In the genomic region with DNA sequence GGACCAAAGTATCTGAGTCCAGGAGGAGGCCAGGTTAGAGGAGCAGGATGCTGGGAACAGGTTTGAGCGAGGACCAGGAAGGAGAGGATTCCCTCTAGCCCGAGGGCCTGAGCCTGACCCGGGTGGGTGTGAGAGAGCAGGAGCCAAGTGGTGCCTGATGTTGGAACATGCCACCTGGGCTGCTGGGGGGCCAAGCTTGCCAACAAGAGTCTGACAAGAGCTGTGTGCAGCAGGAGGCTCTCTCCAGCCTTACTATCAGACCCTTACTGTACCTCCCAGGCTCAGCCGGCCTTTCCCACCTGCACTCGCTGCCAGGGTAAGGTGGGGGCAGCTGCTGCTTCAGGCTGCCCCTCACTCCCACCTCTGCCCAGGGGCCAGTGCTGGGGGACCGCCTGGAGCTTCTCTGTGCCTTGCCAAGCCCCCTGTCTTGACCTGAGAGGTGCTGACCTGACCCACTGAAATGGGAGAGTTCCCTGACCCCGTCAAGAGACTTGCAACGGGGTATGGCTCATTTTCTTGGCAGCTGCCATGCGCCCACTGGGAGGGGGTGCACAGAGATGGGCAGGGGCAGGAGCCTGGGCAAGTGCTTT, we compare ENCODE assay signal across 23 cellular contexts.
"Had no signal": no experiment of that assay in that cellular context is flagged by ENCODE, and none has a peak within 500 bp of the region (broad histone marks: within the 10 kb centered on the region; RNA-seq: fewer than 3 reads in every experiment).

No MANE protein-coding gene starts in this region.

- H3K9me3 ChIP-seq: breast epithelium, MG63 had no signal

- H3K4me1 ChIP-seq: breast epithelium had no signal

- H3K36me3 ChIP-seq: breast epithelium, MG63 had no signal

- DNase-seq: activated CD4-positive, alpha-beta memory T cell treated with anti-CD3 and anti-CD28 coated beads for 36 hours; activated CD4-positive, alpha-beta T cell treated with anti-CD3 and anti-CD28 coated beads, Interleukin-2, amount 10 ng/mL, durations not matched to agents 7 days and 5 days; activated CD8-positive, alpha-beta memory T cell treated with anti-CD3 and anti-CD28 coated beads for 24 hours; activated effector memory CD4-positive, alpha-beta T cell treated with anti-CD3 and anti-CD28 coated beads, Interleukin-2, amount 50 U/mL, for 16 hours; activated naive CD4-positive, alpha-beta T cell treated with Interleukin-2 at 50 U/mL for 16 hours; activated T-cell treated with anti-CD3 and anti-CD28 coated beads, Interleukin-2, amount 50 U/mL, for 4 hours; anterior cingulate cortex; central memory CD4-positive, alpha-beta T cell; MG63; NCI-H1105; NCI-H1436; NCI-H1694 treated with DMSO at 0.1 percent for 48 hours; NCI-H2029 treated with DMSO at 0.1 percent for 48 hours; NCI-H510A treated with DMSO at 0.1 percent for 48 hours; NCI-H69; PC-3; SIG-M5; T-helper 17 cell; T-helper 9 cell had no signal

- ATAC-seq: activated naive CD4-positive, alpha-beta T cell treated with anti-CD3 and anti-CD28 coated beads, Interleukin-2, amount 50 U/mL, for 72 hours; activated T-cell treated with anti-CD3 and anti-CD28 coated beads, Interleukin-2, amount 50 U/mL, for 4 hours; PC-3; T-helper 17 cell; WTC11 had no signal

- H3K4me3 ChIP-seq: breast epithelium, MG63 had no signal

- FAIRE-seq: RCC 7860 had no signal

- H3K27ac ChIP-seq: breast epithelium had no signal

- H3K27me3 ChIP-seq: breast epithelium, MG63 had no signal
